1 cellular context compared by ENCODE assay signal in genomic region chr4:70251945-70252277, GRCh38.
TF ChIP-seq lines count a peak whose summit lies in the region.

No MANE protein-coding gene starts in this region.

TF ChIP-seq in liver, 16 proteins besides CTCF, POLR2A, EP300 and RAD21 (continued from another document):
- no peak for TF ChIP-seq HNF4G (IDR thresholded peaks at IDR 0.05)
TF ChIP-seq in liver: peak in this region for 4.
